In the genomic region with DNA sequence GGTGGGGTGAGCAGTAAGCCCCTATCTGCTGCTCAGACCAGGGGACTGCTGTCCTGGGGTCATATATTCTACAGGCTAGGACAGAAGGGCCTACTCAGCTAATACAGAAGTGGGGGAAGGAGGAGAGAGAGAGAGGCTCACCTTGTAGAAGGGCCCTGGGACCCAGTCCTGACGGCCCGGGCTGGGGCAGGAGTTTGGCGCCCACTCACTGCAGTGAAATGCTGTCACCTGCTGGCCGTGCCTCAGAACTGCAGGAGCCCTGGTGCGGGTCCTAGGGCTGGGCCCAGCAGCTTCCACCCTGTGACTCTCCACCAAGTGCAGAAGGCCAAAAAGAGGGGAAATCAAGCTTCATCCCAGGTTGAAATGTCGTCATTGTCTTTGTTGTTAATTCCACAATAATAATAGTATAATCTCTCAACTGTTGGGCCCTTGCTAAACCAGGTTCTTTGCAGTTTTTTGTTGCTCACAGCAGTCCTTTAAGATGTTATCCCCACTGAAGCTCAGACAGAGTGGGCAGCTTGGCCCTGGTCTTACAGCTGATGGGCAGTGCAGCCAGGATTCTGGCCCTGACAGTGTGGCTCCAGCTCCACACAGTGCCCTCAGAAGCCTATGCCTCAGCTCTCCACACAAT, we compare ENCODE assay signal across 1 cellular context.
TF ChIP-seq lines count a peak whose summit lies in the region.

No MANE protein-coding gene starts in this region.

TF ChIP-seq in K562, 482 proteins besides CTCF, POLR2A, EP300 and RAD21 (continued from another document):
- TF ChIP-seq SMC3 (conservative IDR thresholded peaks at IDR 0.05; ENCODE audit: insufficient read depth, low read depth, low read length) (peak; percentile 93), HOXB6 (CRISPR knock-in tag; IDR thresholded peaks at IDR 0.05; ENCODE audit: borderline replicate concordance) (no peak), ZNF707 (CRISPR knock-in tag; conservative IDR thresholded peaks at IDR 0.05) (no peak), SREBF2 (CRISPR knock-in tag; IDR thresholded peaks at IDR 0.05) (no peak), STAG1 (CRISPR knock-in tag; IDR thresholded peaks at IDR 0.05; ENCODE audit: borderline replicate concordance) (peak; percentile 70; the same call in 1 of the 2 replicates), RB1 (IDR thresholded peaks at IDR 0.05; ENCODE audit: low read depth) (peak; percentile 68), PTTG1 (tag; IDR thresholded peaks at IDR 0.05; ENCODE audit: low read depth) (no peak), DIDO1 (tag; IDR thresholded peaks at IDR 0.05; ENCODE audit: low read depth) (no peak), MYC (IDR thresholded peaks at IDR 0.05; ENCODE audit: low read depth, low read length) (no peak), MYC (CRISPR knock-in tag; IDR thresholded peaks at IDR 0.05; ENCODE audit: borderline replicate concordance, low read depth) (no peak), ZNF274 (IDR thresholded peaks at IDR 0.05; ENCODE audit: borderline replicate concordance, low read depth, low read length) (no peak), ZNF695 (CRISPR knock-in tag; IDR thresholded peaks at IDR 0.05) (no peak), JUND (IDR thresholded peaks at IDR 0.05; ENCODE audit: borderline replicate concordance, low read depth, low read length) (peak; percentile 41; the same call in 1 of the 2 replicates), JUND (tag; IDR thresholded peaks at IDR 0.05; ENCODE audit: borderline replicate concordance, low read depth, low read length) (no peak), GABPB2 (CRISPR knock-in tag; conservative IDR thresholded peaks at IDR 0.05) (no peak), ZC3H11A (IDR thresholded peaks at IDR 0.05; ENCODE audit: low read depth, low read length) (peak; percentile 29; the same call in 1 of the 2 replicates), HCFC1 (IDR thresholded peaks at IDR 0.05; ENCODE audit: low read depth, low read length) (0 out of 2 replicates have a peak, but pooled peaks have one; percentile 12), TEAD1 (CRISPR knock-in tag; IDR thresholded peaks at IDR 0.05) (0 out of 4 replicates have a peak, but pooled peaks of 1 of the 2 experiments have one; percentile 8), CHD2 (IDR thresholded peaks at IDR 0.05; ENCODE audit: low read depth, low read length) (0 out of 2 replicates have a peak, but pooled peaks have one; percentile 5)
- TF ChIP-seq, protein P1, sequence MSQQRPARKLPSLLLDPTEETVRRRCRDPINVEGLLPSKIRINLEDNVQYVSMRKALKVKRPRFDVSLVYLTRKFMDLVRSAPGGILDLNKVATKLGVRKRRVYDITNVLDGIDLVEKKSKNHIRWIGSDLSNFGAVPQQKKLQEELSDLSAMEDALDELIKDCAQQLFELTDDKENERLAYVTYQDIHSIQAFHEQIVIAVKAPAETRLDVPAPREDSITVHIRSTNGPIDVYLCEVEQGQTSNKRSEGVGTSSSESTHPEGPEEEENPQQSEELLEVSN (IDR thresholded peaks at IDR 0.05; ENCODE audit: borderline replicate concordance in 1 of 2, extremely low read depth in 1 of 2, insufficient read depth in 1 of 2, insufficient read length in 1 of 2, low read depth in 1 of 2, low read length in 1 of 2, poor library complexity in 1 of 2, severe bottlenecking in 1 of 2): no peak
- TF ChIP-seq, protein P2, sequence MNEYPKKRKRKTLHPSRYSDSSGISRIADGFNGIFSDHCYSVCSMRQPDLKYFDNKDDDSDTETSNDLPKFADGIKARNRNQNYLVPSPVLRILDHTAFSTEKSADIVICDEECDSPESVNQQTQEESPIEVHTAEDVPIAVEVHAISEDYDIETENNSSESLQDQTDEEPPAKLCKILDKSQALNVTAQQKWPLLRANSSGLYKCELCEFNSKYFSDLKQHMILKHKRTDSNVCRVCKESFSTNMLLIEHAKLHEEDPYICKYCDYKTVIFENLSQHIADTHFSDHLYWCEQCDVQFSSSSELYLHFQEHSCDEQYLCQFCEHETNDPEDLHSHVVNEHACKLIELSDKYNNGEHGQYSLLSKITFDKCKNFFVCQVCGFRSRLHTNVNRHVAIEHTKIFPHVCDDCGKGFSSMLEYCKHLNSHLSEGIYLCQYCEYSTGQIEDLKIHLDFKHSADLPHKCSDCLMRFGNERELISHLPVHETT (CRISPR knock-in tag; conservative IDR thresholded peaks at IDR 0.05 in 1 of 2, IDR thresholded peaks at IDR 0.05 in 1 of 2): no peak
- TF ChIP-seq, protein P3, sequence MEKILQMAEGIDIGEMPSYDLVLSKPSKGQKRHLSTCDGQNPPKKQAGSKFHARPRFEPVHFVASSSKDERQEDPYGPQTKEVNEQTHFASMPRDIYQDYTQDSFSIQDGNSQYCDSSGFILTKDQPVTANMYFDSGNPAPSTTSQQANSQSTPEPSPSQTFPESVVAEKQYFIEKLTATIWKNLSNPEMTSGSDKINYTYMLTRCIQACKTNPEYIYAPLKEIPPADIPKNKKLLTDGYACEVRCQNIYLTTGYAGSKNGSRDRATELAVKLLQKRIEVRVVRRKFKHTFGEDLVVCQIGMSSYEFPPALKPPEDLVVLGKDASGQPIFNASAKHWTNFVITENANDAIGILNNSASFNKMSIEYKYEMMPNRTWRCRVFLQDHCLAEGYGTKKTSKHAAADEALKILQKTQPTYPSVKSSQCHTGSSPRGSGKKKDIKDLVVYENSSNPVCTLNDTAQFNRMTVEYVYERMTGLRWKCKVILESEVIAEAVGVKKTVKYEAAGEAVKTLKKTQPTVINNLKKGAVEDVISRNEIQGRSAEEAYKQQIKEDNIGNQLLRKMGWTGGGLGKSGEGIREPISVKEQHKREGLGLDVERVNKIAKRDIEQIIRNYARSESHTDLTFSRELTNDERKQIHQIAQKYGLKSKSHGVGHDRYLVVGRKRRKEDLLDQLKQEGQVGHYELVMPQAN (IDR thresholded peaks at IDR 0.05; ENCODE audit: borderline replicate concordance): no peak
- TF ChIP-seq, protein P4, sequence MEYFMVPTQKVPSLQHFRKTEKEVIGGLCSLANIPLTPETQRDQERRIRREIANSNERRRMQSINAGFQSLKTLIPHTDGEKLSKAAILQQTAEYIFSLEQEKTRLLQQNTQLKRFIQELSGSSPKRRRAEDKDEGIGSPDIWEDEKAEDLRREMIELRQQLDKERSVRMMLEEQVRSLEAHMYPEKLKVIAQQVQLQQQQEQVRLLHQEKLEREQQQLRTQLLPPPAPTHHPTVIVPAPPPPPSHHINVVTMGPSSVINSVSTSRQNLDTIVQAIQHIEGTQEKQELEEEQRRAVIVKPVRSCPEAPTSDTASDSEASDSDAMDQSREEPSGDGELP (CRISPR knock-in tag; IDR thresholded peaks at IDR 0.05; ENCODE audit: borderline replicate concordance): 0 out of 2 replicates have a peak, but pooled peaks have one; percentile 15
